9 cellular contexts compared by ENCODE assay signal in genomic region chr5:60541980-60542379, GRCh38.
A peak's percentile ranks its signal among the peaks of the same experiment; 100 is the strongest.
DNase-seq lines count a peak whose midpoint lies in the region; ATAC-seq, FAIRE-seq and TF ChIP-seq lines count a peak whose summit lies in the region.
"Had no signal": no experiment of that assay in that cellular context is flagged by ENCODE, and none has a peak within 500 bp of the region (broad histone marks: within the 10 kb centered on the region; RNA-seq: fewer than 3 reads in every experiment).

No MANE protein-coding gene starts in this region.

- H3K36me3 Mint-ChIP-seq in activated T-cell treated with anti-CD3 and anti-CD28 coated beads, Interleukin-2, amount 50 U/mL, for 4 hours (ENCODE audit: insufficient read depth), result no peaks in the 10 kb centered on the region

- peaks cover 20% of the 10 kb centered on the region for H3K4me1 ChIP-seq in smooth muscle cell (ENCODE audit: low read depth)

- peak overlapping the region; percentile 76 for H3K4me2 ChIP-seq in smooth muscle cell

- no peaks in the 10 kb centered on the region for H3F3A ChIP-seq in smooth muscle cell (ENCODE audit: low read depth)

- no peak overlapping the region for H3K4me3 Mint-ChIP-seq in activated T-cell treated with anti-CD3 and anti-CD28 coated beads, Interleukin-2, amount 50 U/mL, for 4 hours
- H3K4me3 Mint-ChIP-seq: T-helper 1 cell treated with Interleukin-12 subunit alpha and Interleukin-12 subunit beta and Interleukin-4 antibody, amounts not matched to agents 30 μg/mL and 1 μg/mL, for 36 hours had no signal

- peak overlapping the region; percentile 15 for H2AFZ ChIP-seq in smooth muscle cell (ENCODE audit: low read depth)

- H4K20me1 ChIP-seq in smooth muscle cell (ENCODE audit: low read depth), result no peaks in the 10 kb centered on the region

- WGBS in smooth muscle cell (ENCODE audit: low lambda C conversion rate), result 26% methylated on average over 2 of the region's 2 CpGs

- no peak for FAIRE-seq in HTR-8/SVneo (lab: Jason Lieb, UNC)
- FAIRE-seq: H1 had no signal

- peaks cover 1% of the 10 kb centered on the region for H3K4me1 Mint-ChIP-seq in activated T-cell treated with anti-CD3 and anti-CD28 coated beads, Interleukin-2, amount 50 U/mL, for 4 hours (ENCODE audit: low read depth)

- H3K36me3 ChIP-seq in smooth muscle cell (ENCODE audit: low read depth), result no peaks in the 10 kb centered on the region

- peak overlapping the region; percentile 87 for H3K9ac ChIP-seq in smooth muscle cell (ENCODE audit: low read depth)

- peak; percentile 4 for ATAC-seq in GM19455 (IDR thresholded peaks at IDR 0.05; ENCODE audit: unreplicated experiment)
- ATAC-seq in HG03342 (IDR thresholded peaks at IDR 0.05; ENCODE audit: unreplicated experiment), result peak; percentile 32
- no peak for ATAC-seq in activated T-cell treated with anti-CD3 and anti-CD28 coated beads, Interleukin-2, amount 50 U/mL, for 4 hours

- H3K9me3 ChIP-seq in smooth muscle cell (replicated peaks; ENCODE audit: low read depth), result no peaks in the 10 kb centered on the region

- H3K4me3 ChIP-seq in cardiac fibroblast (replicated peaks in 1 of 2; ENCODE audit: low read depth in 2 of 2, low read length in 2 of 2) (no peak overlapping the region), smooth muscle cell (no peak overlapping the region)

- H3K27me3 Mint-ChIP-seq in activated T-cell treated with anti-CD3 and anti-CD28 coated beads, Interleukin-2, amount 50 U/mL, for 4 hours (ENCODE audit: low read depth), result no peaks in the 10 kb centered on the region

- H3K27me3 ChIP-seq in smooth muscle cell (ENCODE audit: low read depth), result no peaks in the 10 kb centered on the region

- H3K9me3 Mint-ChIP-seq in activated T-cell treated with anti-CD3 and anti-CD28 coated beads, Interleukin-2, amount 50 U/mL, for 4 hours, result no peaks in the 10 kb centered on the region
- H3K9me3 Mint-ChIP-seq: T-helper 1 cell treated with Interleukin-12 subunit alpha and Interleukin-12 subunit beta and Interleukin-4 antibody, amounts not matched to agents 30 μg/mL and 1 μg/mL, for 36 hours had no signal

- H3K27ac ChIP-seq in smooth muscle cell (ENCODE audit: low read depth), result peak overlapping the region; percentile 97

- no peaks in the 10 kb centered on the region for H3K79me2 ChIP-seq in smooth muscle cell (ENCODE audit: low read depth)

- TF ChIP-seq CTCF in cardiac fibroblast (IDR thresholded peaks at IDR 0.05; ENCODE audit: low read depth, low read length) (no peak), smooth muscle cell (IDR thresholded peaks at IDR 0.05; ENCODE audit: borderline replicate concordance, insufficient read depth, poor library complexity, severe bottlenecking) (no peak)

- peak; percentile 59 to 85 for DNase-seq in cardiac fibroblast (ENCODE audit: low read depth in 2 of 2)
- DNase-seq in smooth muscle cell (lab: John Stamatoyannopoulos, UW; ENCODE audit: unreplicated experiment), result no peak
- no peak for DNase-seq in activated T-cell treated with anti-CD3 and anti-CD28 coated beads, Interleukin-2, amount 50 U/mL, for 4 hours
- no peak for DNase-seq in DMS53 (lab: John Stamatoyannopoulos, UW)
- DNase-seq in HTR-8/SVneo (ENCODE audit: insufficient read length, low spot score), result no peak

Comparison
In these comparisons a context has a peak if more than half of its experiments do, and no peak if none do; other contexts are left out.
1. ATAC-seq: peak in GM19455 (single experiment) and HG03342 (single experiment); none in activated T-cell treated with anti-CD3 and anti-CD28 coated beads, Interleukin-2, amount 50 U/mL, for 4 hours (0 of 2).
2. DNase-seq: peak in cardiac fibroblast (2 of 2); none in smooth muscle cell (single experiment), activated T-cell treated with anti-CD3 and anti-CD28 coated beads, Interleukin-2, amount 50 U/mL, for 4 hours (single experiment), DMS53 (single experiment) and HTR-8/SVneo (single experiment).